ENCODE assay signal across 1 cellular context in genomic region chr1:246825557-246826175, GRCh38.
TF ChIP-seq lines count a peak whose summit lies in the region.

No MANE protein-coding gene starts in this region.

TF ChIP-seq in K562, 482 proteins besides CTCF, POLR2A, EP300 and RAD21 (continued from another document):
- TF ChIP-seq ZBTB43 (CRISPR knock-in tag; IDR thresholded peaks at IDR 0.05) (no peak), NCOA2 (IDR thresholded peaks at IDR 0.05; ENCODE audit: partially characterized antibody in 2 of 2) (peak in 1 of 2 experiments; percentile 15), SMARCA5 (IDR thresholded peaks at IDR 0.05) (peak; percentile 69; the same call in 1 of the 2 replicates), PHF20 (IDR thresholded peaks at IDR 0.05; ENCODE audit: partially characterized antibody) (peak; percentile 17), KDM1A (IDR thresholded peaks at IDR 0.05) (peak in 1 of 2 experiments; percentile 94; a peak in 2 of 4 replicates), TRIM24 (IDR thresholded peaks at IDR 0.05) (0 out of 4 replicates have a peak, but pooled peaks of 1 of the 2 experiments have one; percentile 38)
